ENCODE assay signal across 19 cellular contexts in the genomic region with DNA sequence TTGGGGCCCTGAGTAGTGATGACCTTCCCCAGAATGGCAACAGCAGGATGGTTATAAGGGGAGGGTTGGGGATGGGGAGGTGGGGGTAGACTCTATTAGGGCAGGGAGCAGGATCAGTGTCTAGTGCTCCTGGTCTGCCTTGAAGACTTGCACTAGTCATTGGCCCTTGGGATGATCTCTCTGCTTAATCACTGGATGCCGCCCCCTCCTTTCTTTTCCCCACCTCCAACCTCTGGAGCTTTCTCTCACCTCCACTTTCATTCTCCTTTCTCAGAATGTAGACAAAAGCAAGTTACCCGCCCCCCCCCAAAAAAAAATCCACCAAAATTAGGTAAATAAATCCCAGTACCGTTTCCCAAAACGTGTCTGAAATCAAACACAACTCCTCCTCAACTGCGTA. TPM values are rescaled to one million over a fixed set of nuclear protein-coding genes. Genes with fewer than 3 reads are reported as not detected.
"Had no signal": no experiment of that assay in that cellular context is flagged by ENCODE, and none has a peak within 500 bp of the region (broad histone marks: within the 10 kb centered on the region; RNA-seq: fewer than 3 reads in every experiment).

No MANE protein-coding gene starts in this region.

- H3K36me3 Mint-ChIP-seq: T-cell had no signal

- H3K9me3 Mint-ChIP-seq: activated CD8-positive, alpha-beta T cell treated with anti-CD3 and anti-CD28 coated beads for 36 hours; activated T-cell treated with anti-CD3 and anti-CD28 coated beads, Interleukin-2, amount 50 U/mL, for 72 hours; T-cell had no signal

- H3K27ac Mint-ChIP-seq: activated CD4-positive, alpha-beta T cell treated with anti-CD3 and anti-CD28 coated beads for 36 hours; activated CD8-positive, alpha-beta T cell treated with anti-CD3 and anti-CD28 coated beads for 36 hours; activated T-cell treated with anti-CD3 and anti-CD28 coated beads, Interleukin-2, amount 50 U/mL, for 72 hours; T-cell had no signal

- FAIRE-seq: colon, kidney, small intestine had no signal

- H3K27me3 ChIP-seq: ascending aorta, thyroid gland had no signal

- H3K4me3 Mint-ChIP-seq: activated CD4-positive, alpha-beta T cell treated with anti-CD3 and anti-CD28 coated beads for 36 hours; activated CD8-positive, alpha-beta T cell treated with anti-CD3 and anti-CD28 coated beads for 36 hours; activated T-cell treated with anti-CD3 and anti-CD28 coated beads, Interleukin-2, amount 50 U/mL, for 72 hours; T-cell had no signal

- H3K4me3 ChIP-seq: ascending aorta, thyroid gland, uterus had no signal

- H3K36me3 ChIP-seq: ascending aorta, neutrophil, thyroid gland, uterus had no signal

- H3K27ac ChIP-seq: ascending aorta, epithelial cell of prostate, neutrophil, thyroid gland, uterus had no signal

- DNase-seq: activated CD4-positive, alpha-beta T cell treated with anti-CD3 and anti-CD28 coated beads for 36 hours; activated CD8-positive, alpha-beta memory T cell treated with anti-CD3 and anti-CD28 coated beads, Interleukin-2, amount 50 U/mL, for 4 hours; activated CD8-positive, alpha-beta T cell treated with anti-CD3 and anti-CD28 coated beads for 36 hours; activated gamma-delta T cell treated with Interleukin-2 at 50 U/mL for 16 hours; activated T-cell treated with anti-CD3 and anti-CD28 coated beads, Interleukin-2, amount 50 U/mL, for 72 hours; effector CD8-positive, alpha-beta T cell; kidney; left ventricle myocardium superior; right cardiac atrium; small intestine; T-cell; T1000; thyroid gland; uterus had no signal

- ATAC-seq: activated CD4-positive, alpha-beta T cell treated with anti-CD3 and anti-CD28 coated beads for 36 hours; activated CD8-positive, alpha-beta T cell treated with anti-CD3 and anti-CD28 coated beads for 36 hours; activated T-cell treated with anti-CD3 and anti-CD28 coated beads, Interleukin-2, amount 50 U/mL, for 72 hours; left ventricle myocardium superior; right cardiac atrium; T-cell had no signal

- H3K9me3 ChIP-seq: ascending aorta, neutrophil, thyroid gland, uterus had no signal

RNA-seq across cellular contexts. Expression of gene KCNK10, which starts 2.8 kb away (rescaled TPM):
- total RNA-seq: activated CD4-positive, alpha-beta T cell treated with anti-CD3 and anti-CD28 coated beads for 36 hours; activated CD8-positive, alpha-beta T cell treated with anti-CD3 and anti-CD28 coated beads for 36 hours; ascending aorta; cardiac septum; left ventricle myocardium superior; right cardiac atrium; T-cell had no signal
- polyA plus RNA-seq: right cardiac atrium had no signal
